ENCODE assay signal across 9 cellular contexts in genomic region chr12:128969480-128970055, GRCh38.
DNase-seq lines count a peak whose midpoint lies in the region; ATAC-seq and TF ChIP-seq lines count a peak whose summit lies in the region.
"Had no signal": no experiment of that assay in that cellular context is flagged by ENCODE, and none has a peak within 500 bp of the region (broad histone marks: within the 10 kb centered on the region; RNA-seq: fewer than 3 reads in every experiment).

No MANE protein-coding gene starts in this region.

- peaks cover 6% of the 10 kb centered on the region for H3K9me3 Mint-ChIP-seq in activated CD4-positive, alpha-beta T cell treated with anti-CD3 and anti-CD28 coated beads for 36 hours (ENCODE audit: low read depth)
- H3K9me3 Mint-ChIP-seq in stimulated activated naive CD8-positive, alpha-beta T cell treated with anti-CD3 and anti-CD28 coated beads, Interleukin-15, amount 100 ng/mL, for 72 hours = peaks cover 6% of the 10 kb centered on the region in 2 donors
- peaks cover 0 to 4% (median 0%) of the 10 kb centered on the region in 5 donors for H3K9me3 Mint-ChIP-seq in CD8-positive, alpha-beta memory T cell

- H3K36me3 Mint-ChIP-seq in activated CD4-positive, alpha-beta T cell treated with anti-CD3 and anti-CD28 coated beads for 36 hours (ENCODE audit: low read depth) = no peaks in the 10 kb centered on the region
- H3K36me3 Mint-ChIP-seq in CD8-positive, alpha-beta memory T cell = no peaks in the 10 kb centered on the region
- H3K36me3 Mint-ChIP-seq: activated naive CD8-positive, alpha-beta T cell had no signal

- no peak overlapping the region for H3K4me3 Mint-ChIP-seq in activated CD4-positive, alpha-beta T cell treated with anti-CD3 and anti-CD28 coated beads for 36 hours
- H3K4me3 Mint-ChIP-seq in stimulated activated naive CD8-positive, alpha-beta T cell treated with anti-CD3 and anti-CD28 coated beads, Interleukin-15, amount 100 ng/mL, for 72 hours = peak overlapping the region in 1 of 2 donors; percentile 16
- peak overlapping the region in 3 of 7 donors; percentile 28 to 70 (median 45) for H3K4me3 Mint-ChIP-seq in CD8-positive, alpha-beta memory T cell
- H3K4me3 Mint-ChIP-seq: activated naive CD8-positive, alpha-beta T cell had no signal

- H3K27me3 Mint-ChIP-seq in activated CD4-positive, alpha-beta T cell treated with anti-CD3 and anti-CD28 coated beads for 36 hours = peaks cover 14% of the 10 kb centered on the region
- H3K27me3 Mint-ChIP-seq in stimulated activated naive CD8-positive, alpha-beta T cell treated with anti-CD3 and anti-CD28 coated beads, Interleukin-15, amount 100 ng/mL, for 72 hours = peaks cover 60% of the 10 kb centered on the region
- H3K27me3 Mint-ChIP-seq in CD8-positive, alpha-beta memory T cell = peaks cover 17 to 25% of the 10 kb centered on the region in 2 donors

- no peaks in the 10 kb centered on the region for H3K4me1 ChIP-seq in CD8-positive, alpha-beta memory T cell (ENCODE audit: insufficient read depth, low read length)

- DNase-seq in activated CD4-positive, alpha-beta T cell treated with anti-CD3 and anti-CD28 coated beads for 36 hours = peak; percentile 64
- no peak for DNase-seq in activated CD4-positive, alpha-beta T cell treated with anti-CD3 and anti-CD28 coated beads for 1 hour
- DNase-seq in LNCaP clone FGC (ENCODE audit: low read depth) (no peak), SW480 (ENCODE audit: low spot score) (peak; percentile 26), hippocampal formation (lab: John Stamatoyannopoulos, UW) (peak; percentile 39 to 54)
- DNase-seq in stimulated activated naive CD8-positive, alpha-beta T cell treated with anti-CD3 and anti-CD28 coated beads, Interleukin-15, amount 100 ng/mL, for 72 hours = peak; percentile 31 to 35
- no peak for DNase-seq in CD8-positive, alpha-beta memory T cell

- POLR2A ChIA-PET in activated CD4-positive, alpha-beta T cell treated with anti-CD3 and anti-CD28 coated beads for 36 hours (lab: Charles Lee) = no interaction called here
- POLR2A ChIA-PET in CD8-positive, alpha-beta memory T cell (lab: Charles Lee) = no interaction called here

- peak; percentile 69 for TF ChIP-seq CTCF in LNCaP clone FGC (IDR thresholded peaks at IDR 0.05; ENCODE audit: control insufficient read depth, extremely low read depth, insufficient read depth)

- H3K9me3 ChIP-seq in CD8-positive, alpha-beta memory T cell (ENCODE audit: low read length) = no peaks in the 10 kb centered on the region

- CTCF ChIA-PET in activated CD4-positive, alpha-beta T cell treated with anti-CD3 and anti-CD28 coated beads for 36 hours (lab: Charles Lee) = interaction anchor here (1.2 to 1.3 kb wide), 2 partner anchors 41 to 176 kb away, joined by 3 read pairs; no protein-coding TSS in a partner anchor
- CTCF ChIA-PET in CD8-positive, alpha-beta memory T cell (lab: Charles Lee) = no interaction called here

- H3K27ac Mint-ChIP-seq in activated CD4-positive, alpha-beta T cell treated with anti-CD3 and anti-CD28 coated beads for 36 hours = no peak overlapping the region
- H3K27ac Mint-ChIP-seq in stimulated activated naive CD8-positive, alpha-beta T cell treated with anti-CD3 and anti-CD28 coated beads, Interleukin-15, amount 100 ng/mL, for 72 hours = peak overlapping the region in 1 of 2 donors; percentile 13
- H3K27ac Mint-ChIP-seq in CD8-positive, alpha-beta memory T cell = no peak overlapping the region
- H3K27ac Mint-ChIP-seq: activated naive CD8-positive, alpha-beta T cell had no signal

- no peak overlapping the region for H3K27ac ChIP-seq in CD8-positive, alpha-beta memory T cell (ENCODE audit: low read depth, low read length)

- H3K36me3 ChIP-seq in CD8-positive, alpha-beta memory T cell (ENCODE audit: insufficient read depth, low read length) = no peaks in the 10 kb centered on the region

- no peaks in the 10 kb centered on the region for H3K27me3 ChIP-seq in CD8-positive, alpha-beta memory T cell (ENCODE audit: insufficient read depth, low read length, poor library complexity, severe bottlenecking)

- ATAC-seq in activated CD4-positive, alpha-beta T cell treated with anti-CD3 and anti-CD28 coated beads for 36 hours = peak; percentile 90
- ATAC-seq in GM21737 (IDR thresholded peaks at IDR 0.05; ENCODE audit: unreplicated experiment) = peak; percentile 69
- ATAC-seq in stimulated activated naive CD8-positive, alpha-beta T cell treated with anti-CD3 and anti-CD28 coated beads, Interleukin-15, amount 100 ng/mL, for 72 hours = peak; percentile 84

- intact Hi-C loops in activated CD4-positive, alpha-beta T cell treated with anti-CD3 and anti-CD28 coated beads for 36 hours (cut with DNase I, micrococcal nuclease) = loop anchor here in 1 of 2 experiments (2.0 to 5.0 kb wide), 2 partner anchors 943 to 1043 kb away; no protein-coding TSS in a partner anchor

- no peak overlapping the region for H3K4me3 ChIP-seq in LNCaP clone FGC (ENCODE audit: low read depth, low read length)
- H3K4me3 ChIP-seq in CD8-positive, alpha-beta memory T cell (ENCODE audit: low read length) = no peak overlapping the region

- peaks cover 5% of the 10 kb centered on the region for H3K4me1 Mint-ChIP-seq in activated CD4-positive, alpha-beta T cell treated with anti-CD3 and anti-CD28 coated beads for 36 hours
- H3K4me1 Mint-ChIP-seq in stimulated activated naive CD8-positive, alpha-beta T cell treated with anti-CD3 and anti-CD28 coated beads, Interleukin-15, amount 100 ng/mL, for 72 hours = peaks cover 18% of the 10 kb centered on the region
- peaks cover 0 to 7% (median 0%) of the 10 kb centered on the region in 3 donors for H3K4me1 Mint-ChIP-seq in CD8-positive, alpha-beta memory T cell

Comparison
In these comparisons a context has a peak if more than half of its experiments do, and no peak if none do; other contexts are left out.
1. DNase-seq: peak in activated CD4-positive, alpha-beta T cell treated with anti-CD3 and anti-CD28 coated beads for 36 hours (single experiment), SW480 (single experiment), hippocampal formation (2 of 2) and stimulated activated naive CD8-positive, alpha-beta T cell treated with anti-CD3 and anti-CD28 coated beads, Interleukin-15, amount 100 ng/mL, for 72 hours (2 of 2); none in activated CD4-positive, alpha-beta T cell treated with anti-CD3 and anti-CD28 coated beads for 1 hour (single experiment), LNCaP clone FGC (single experiment) and CD8-positive, alpha-beta memory T cell (0 of 5).
2. Peak in every context shown above with its lines, with median percentiles within 50 percentile points of each other: ATAC-seq.